Comparison of ENCODE assay signal across 1 cellular context in the genomic region with DNA sequence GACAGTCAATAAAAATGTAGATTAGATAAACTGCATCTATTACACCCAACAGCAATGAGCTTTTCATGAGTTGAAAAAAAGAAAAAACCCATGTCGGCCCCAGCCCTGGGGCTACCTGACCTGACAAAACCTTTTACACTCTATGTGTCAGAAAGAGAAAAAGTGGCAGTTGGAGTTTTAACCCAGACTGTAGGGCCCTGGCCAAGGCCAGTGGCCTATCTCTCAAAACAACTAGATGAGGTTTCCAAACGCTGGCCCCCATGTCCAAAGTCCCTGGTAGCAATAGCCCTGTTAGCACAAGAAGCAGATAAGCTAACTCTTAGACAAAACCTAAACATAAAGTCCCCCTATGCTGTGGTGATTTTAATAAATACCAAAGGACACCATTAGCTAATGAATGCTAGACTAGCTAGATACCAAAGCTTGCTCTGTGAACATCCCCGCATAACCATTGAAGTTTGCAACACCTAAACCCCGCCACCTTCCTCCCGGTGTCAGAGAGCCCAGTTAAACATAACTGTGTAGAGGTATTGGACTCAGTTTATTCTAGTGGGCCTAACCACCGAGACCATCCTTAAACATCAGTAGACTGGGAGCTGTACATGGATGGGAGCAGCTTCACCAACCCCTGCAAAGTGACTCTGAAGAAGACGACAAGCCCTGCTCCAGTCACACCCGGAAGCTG.
TF ChIP-seq lines count a peak whose summit lies in the region.
"Not testable (repeated sequence)": the region's sequence is repeated elsewhere in the genome, so short reads cannot be mapped to it uniquely, and the experiment has no call there.

No MANE protein-coding gene starts in this region.

TF ChIP-seq in HepG2, 621 proteins besides CTCF, POLR2A, EP300 and RAD21 (continued from another document and continues in another):
- TF ChIP-seq, protein P1, sequence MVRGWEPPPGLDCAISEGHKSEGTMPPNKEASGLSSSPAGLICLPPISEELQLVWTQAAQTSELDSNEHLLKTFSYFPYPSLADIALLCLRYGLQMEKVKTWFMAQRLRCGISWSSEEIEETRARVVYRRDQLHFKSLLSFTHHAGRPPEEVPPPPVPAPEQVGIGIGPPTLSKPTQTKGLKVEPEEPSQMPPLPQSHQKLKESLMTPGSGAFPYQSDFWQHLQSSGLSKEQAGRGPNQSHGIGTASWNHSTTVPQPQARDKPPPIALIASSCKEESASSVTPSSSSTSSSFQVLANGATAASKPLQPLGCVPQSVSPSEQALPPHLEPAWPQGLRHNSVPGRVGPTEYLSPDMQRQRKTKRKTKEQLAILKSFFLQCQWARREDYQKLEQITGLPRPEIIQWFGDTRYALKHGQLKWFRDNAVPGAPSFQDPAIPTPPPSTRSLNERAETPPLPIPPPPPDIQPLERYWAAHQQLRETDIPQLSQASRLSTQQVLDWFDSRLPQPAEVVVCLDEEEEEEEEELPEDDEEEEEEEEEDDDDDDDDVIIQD (CRISPR knock-in tag; IDR thresholded peaks at IDR 0.05; ENCODE audit: low read depth) = peak; percentile 58
- TF ChIP-seq, protein P2, sequence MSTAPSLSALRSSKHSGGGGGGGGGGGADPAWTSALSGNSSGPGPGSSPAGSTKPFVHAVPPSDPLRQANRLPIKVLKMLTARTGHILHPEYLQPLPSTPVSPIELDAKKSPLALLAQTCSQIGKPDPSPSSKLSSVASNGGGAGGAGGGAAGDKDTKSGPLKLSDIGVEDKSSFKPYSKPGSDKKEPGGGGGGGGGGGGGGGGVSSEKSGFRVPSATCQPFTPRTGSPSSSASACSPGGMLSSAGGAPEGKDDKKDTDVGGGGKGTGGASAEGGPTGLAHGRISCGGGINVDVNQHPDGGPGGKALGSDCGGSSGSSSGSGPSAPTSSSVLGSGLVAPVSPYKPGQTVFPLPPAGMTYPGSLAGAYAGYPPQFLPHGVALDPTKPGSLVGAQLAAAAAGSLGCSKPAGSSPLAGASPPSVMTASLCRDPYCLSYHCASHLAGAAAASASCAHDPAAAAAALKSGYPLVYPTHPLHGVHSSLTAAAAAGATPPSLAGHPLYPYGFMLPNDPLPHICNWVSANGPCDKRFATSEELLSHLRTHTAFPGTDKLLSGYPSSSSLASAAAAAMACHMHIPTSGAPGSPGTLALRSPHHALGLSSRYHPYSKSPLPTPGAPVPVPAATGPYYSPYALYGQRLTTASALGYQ (CRISPR knock-in tag; IDR thresholded peaks at IDR 0.05) = peak; percentile 78; the same call in 1 of the 2 replicates
- TF ChIP-seq CREB1 (IDR thresholded peaks at IDR 0.05); SOX6 (IDR thresholded peaks at IDR 0.05); MAZ (CRISPR knock-in tag; IDR thresholded peaks at IDR 0.05; ENCODE audit: low read depth): not testable (repeated sequence)
- TF ChIP-seq CREB1 (CRISPR knock-in tag; IDR thresholded peaks at IDR 0.05) (peak; percentile 56; the same call in 1 of the 2 replicates), GZF1 (CRISPR knock-in tag; IDR thresholded peaks at IDR 0.05) (0 out of 2 replicates have a peak, but pooled peaks have one; percentile 14), SOX6 (CRISPR knock-in tag; IDR thresholded peaks at IDR 0.05) (peak; percentile 92), KMT2B (CRISPR knock-in tag; IDR thresholded peaks at IDR 0.05) (peak; percentile 67), ZNF557 (CRISPR knock-in tag; IDR thresholded peaks at IDR 0.05) (peak; percentile 69; the same call in 1 of the 2 replicates), BRD4 (CRISPR knock-in tag; IDR thresholded peaks at IDR 0.05) (peak; percentile 85; the same call in 1 of the 2 replicates), MIER3 (CRISPR knock-in tag; IDR thresholded peaks at IDR 0.05; ENCODE audit: borderline replicate concordance) (peak; percentile 53; the same call in 1 of the 2 replicates), TCF7 (IDR thresholded peaks at IDR 0.05; ENCODE audit: low read depth) (peak; percentile 40; the same call in 1 of the 2 replicates), SP2 (CRISPR knock-in tag; IDR thresholded peaks at IDR 0.05) (peak; percentile 35; the same call in 1 of the 2 replicates), KDM5A (IDR thresholded peaks at IDR 0.05; ENCODE audit: borderline replicate concordance, low read length) (peak; percentile 21; the same call in 1 of the 2 replicates), PHF8 (CRISPR knock-in tag; IDR thresholded peaks at IDR 0.05) (peak; percentile 39), ZFP36L1 (CRISPR knock-in tag; IDR thresholded peaks at IDR 0.05) (peak; percentile 19; the same call in 1 of the 2 replicates), ARNTL (CRISPR knock-in tag; IDR thresholded peaks at IDR 0.05) (peak; percentile 66; the same call in 1 of the 2 replicates), ZNF749 (CRISPR knock-in tag; IDR thresholded peaks at IDR 0.05; ENCODE audit: borderline replicate concordance) (peak; percentile 55; the same call in 1 of the 2 replicates), HMG20B (CRISPR knock-in tag; conservative IDR thresholded peaks at IDR 0.05) (peak; percentile 78; the same call in 1 of the 2 replicates), ZNF33B (CRISPR knock-in tag; IDR thresholded peaks at IDR 0.05) (peak; percentile 27; the same call in 1 of the 2 replicates), TEAD3 (CRISPR knock-in tag; optimal IDR thresholded peaks at IDR 0.05; ENCODE audit: borderline replicate concordance) (peak; percentile 77), SIN3A (IDR thresholded peaks at IDR 0.05; ENCODE audit: borderline replicate concordance, low read depth, low read length) (peak; percentile 13; the same call in 1 of the 2 replicates), ISX (CRISPR knock-in tag; conservative IDR thresholded peaks at IDR 0.05) (peak; percentile 77; the same call in 1 of the 2 replicates), NFYC (CRISPR knock-in tag; IDR thresholded peaks at IDR 0.05) (0 out of 2 replicates have a peak, but pooled peaks have one; percentile 20), NR2F6 (IDR thresholded peaks at IDR 0.05) (peak; percentile 71), NR2F6 (CRISPR knock-in tag; IDR thresholded peaks at IDR 0.05) (peak; percentile 81), MAZ (IDR thresholded peaks at IDR 0.05; ENCODE audit: borderline replicate concordance, low read depth, low read length) (0 out of 2 replicates have a peak, but pooled peaks have one; percentile 27), ZNF136 (CRISPR knock-in tag; IDR thresholded peaks at IDR 0.05; ENCODE audit: low read depth) (peak; percentile 36; the same call in 1 of the 2 replicates), ZNF644 (CRISPR knock-in tag; IDR thresholded peaks at IDR 0.05; ENCODE audit: low read depth) (peak; percentile 95)
- TF ChIP-seq, protein P3, sequence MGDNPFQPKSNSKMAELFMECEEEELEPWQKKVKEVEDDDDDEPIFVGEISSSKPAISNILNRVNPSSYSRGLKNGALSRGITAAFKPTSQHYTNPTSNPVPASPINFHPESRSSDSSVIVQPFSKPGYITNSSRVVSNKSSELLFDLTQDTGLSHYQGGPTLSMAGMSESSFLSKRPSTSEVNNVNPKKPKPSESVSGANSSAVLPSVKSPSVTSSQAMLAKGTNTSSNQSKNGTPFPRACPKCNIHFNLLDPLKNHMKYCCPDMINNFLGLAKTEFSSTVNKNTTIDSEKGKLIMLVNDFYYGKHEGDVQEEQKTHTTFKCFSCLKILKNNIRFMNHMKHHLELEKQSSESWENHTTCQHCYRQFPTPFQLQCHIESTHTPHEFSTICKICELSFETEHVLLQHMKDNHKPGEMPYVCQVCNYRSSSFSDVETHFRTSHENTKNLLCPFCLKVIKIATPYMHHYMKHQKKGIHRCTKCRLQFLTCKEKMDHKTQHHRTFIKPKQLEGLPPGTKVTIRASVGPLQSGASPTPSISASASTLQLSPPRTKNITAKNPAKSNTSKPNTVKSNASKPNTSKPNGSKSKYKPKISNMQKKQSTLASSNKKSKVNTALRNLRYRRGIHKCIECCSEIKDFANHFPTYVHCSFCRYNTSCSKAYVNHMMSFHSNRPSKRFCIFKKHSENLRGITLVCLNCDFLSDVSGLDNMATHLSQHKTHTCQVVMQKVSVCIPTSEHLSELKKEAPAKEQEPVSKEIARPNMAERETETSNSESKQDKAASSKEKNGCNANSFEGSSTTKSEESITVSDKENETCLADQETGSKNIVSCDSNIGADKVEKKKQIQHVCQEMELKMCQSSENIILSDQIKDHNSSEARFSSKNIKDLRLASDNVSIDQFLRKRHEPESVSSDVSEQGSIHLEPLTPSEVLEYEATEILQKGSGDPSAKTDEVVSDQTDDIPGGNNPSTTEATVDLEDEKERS (CRISPR knock-in tag; IDR thresholded peaks at IDR 0.05) = peak; percentile 75; the same call in 1 of the 2 replicates
- TF ChIP-seq, protein P4, sequence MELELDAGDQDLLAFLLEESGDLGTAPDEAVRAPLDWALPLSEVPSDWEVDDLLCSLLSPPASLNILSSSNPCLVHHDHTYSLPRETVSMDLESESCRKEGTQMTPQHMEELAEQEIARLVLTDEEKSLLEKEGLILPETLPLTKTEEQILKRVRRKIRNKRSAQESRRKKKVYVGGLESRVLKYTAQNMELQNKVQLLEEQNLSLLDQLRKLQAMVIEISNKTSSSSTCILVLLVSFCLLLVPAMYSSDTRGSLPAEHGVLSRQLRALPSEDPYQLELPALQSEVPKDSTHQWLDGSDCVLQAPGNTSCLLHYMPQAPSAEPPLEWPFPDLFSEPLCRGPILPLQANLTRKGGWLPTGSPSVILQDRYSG (CRISPR knock-in tag; IDR thresholded peaks at IDR 0.05) = 0 out of 2 replicates have a peak, but pooled peaks have one; percentile 47
- TF ChIP-seq, protein P5, sequence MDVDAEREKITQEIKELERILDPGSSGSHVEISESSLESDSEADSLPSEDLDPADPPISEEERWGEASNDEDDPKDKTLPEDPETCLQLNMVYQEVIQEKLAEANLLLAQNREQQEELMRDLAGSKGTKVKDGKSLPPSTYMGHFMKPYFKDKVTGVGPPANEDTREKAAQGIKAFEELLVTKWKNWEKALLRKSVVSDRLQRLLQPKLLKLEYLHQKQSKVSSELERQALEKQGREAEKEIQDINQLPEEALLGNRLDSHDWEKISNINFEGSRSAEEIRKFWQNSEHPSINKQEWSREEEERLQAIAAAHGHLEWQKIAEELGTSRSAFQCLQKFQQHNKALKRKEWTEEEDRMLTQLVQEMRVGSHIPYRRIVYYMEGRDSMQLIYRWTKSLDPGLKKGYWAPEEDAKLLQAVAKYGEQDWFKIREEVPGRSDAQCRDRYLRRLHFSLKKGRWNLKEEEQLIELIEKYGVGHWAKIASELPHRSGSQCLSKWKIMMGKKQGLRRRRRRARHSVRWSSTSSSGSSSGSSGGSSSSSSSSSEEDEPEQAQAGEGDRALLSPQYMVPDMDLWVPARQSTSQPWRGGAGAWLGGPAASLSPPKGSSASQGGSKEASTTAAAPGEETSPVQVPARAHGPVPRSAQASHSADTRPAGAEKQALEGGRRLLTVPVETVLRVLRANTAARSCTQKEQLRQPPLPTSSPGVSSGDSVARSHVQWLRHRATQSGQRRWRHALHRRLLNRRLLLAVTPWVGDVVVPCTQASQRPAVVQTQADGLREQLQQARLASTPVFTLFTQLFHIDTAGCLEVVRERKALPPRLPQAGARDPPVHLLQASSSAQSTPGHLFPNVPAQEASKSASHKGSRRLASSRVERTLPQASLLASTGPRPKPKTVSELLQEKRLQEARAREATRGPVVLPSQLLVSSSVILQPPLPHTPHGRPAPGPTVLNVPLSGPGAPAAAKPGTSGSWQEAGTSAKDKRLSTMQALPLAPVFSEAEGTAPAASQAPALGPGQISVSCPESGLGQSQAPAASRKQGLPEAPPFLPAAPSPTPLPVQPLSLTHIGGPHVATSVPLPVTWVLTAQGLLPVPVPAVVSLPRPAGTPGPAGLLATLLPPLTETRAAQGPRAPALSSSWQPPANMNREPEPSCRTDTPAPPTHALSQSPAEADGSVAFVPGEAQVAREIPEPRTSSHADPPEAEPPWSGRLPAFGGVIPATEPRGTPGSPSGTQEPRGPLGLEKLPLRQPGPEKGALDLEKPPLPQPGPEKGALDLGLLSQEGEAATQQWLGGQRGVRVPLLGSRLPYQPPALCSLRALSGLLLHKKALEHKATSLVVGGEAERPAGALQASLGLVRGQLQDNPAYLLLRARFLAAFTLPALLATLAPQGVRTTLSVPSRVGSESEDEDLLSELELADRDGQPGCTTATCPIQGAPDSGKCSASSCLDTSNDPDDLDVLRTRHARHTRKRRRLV (CRISPR knock-in tag; IDR thresholded peaks at IDR 0.05) = peak; percentile 64; the same call in 1 of the 2 replicates
- TF ChIP-seq, protein P6, sequence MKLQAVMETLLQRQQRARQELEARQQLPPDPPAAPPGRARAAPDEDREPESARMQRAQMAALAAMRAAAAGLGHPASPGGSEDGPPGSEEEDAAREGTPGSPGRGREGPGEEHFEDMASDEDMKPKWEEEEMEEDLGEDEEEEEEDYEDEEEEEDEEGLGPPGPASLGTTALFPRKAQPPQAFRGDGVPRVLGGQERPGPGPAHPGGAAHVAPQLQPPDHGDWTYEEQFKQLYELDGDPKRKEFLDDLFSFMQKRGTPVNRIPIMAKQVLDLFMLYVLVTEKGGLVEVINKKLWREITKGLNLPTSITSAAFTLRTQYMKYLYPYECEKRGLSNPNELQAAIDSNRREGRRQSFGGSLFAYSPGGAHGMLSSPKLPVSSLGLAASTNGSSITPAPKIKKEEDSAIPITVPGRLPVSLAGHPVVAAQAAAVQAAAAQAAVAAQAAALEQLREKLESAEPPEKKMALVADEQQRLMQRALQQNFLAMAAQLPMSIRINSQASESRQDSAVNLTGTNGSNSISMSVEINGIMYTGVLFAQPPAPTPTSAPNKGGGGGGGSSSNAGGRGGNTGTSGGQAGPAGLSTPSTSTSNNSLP (IDR thresholded peaks at IDR 0.05; ENCODE audit: low read depth, low read length) = peak; percentile 38; the same call in 1 of the 2 replicates
- TF ChIP-seq, protein P7, sequence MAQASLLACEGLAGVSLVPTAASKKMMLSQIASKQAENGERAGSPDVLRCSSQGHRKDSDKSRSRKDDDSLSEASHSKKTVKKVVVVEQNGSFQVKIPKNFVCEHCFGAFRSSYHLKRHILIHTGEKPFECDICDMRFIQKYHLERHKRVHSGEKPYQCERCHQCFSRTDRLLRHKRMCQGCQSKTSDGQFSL (CRISPR knock-in tag; IDR thresholded peaks at IDR 0.05) = peak; percentile 56; the same call in 1 of the 2 replicates
- TF ChIP-seq, protein P8, sequence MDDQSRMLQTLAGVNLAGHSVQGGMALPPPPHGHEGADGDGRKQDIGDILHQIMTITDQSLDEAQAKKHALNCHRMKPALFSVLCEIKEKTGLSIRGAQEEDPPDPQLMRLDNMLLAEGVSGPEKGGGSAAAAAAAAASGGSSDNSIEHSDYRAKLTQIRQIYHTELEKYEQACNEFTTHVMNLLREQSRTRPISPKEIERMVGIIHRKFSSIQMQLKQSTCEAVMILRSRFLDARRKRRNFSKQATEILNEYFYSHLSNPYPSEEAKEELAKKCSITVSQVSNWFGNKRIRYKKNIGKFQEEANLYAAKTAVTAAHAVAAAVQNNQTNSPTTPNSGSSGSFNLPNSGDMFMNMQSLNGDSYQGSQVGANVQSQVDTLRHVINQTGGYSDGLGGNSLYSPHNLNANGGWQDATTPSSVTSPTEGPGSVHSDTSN (CRISPR knock-in tag; IDR thresholded peaks at IDR 0.05; ENCODE audit: borderline replicate concordance) = 0 out of 2 replicates have a peak, but pooled peaks have one; percentile 42
